Comparison of ENCODE assay signal across 8 cellular contexts in the genomic region with DNA sequence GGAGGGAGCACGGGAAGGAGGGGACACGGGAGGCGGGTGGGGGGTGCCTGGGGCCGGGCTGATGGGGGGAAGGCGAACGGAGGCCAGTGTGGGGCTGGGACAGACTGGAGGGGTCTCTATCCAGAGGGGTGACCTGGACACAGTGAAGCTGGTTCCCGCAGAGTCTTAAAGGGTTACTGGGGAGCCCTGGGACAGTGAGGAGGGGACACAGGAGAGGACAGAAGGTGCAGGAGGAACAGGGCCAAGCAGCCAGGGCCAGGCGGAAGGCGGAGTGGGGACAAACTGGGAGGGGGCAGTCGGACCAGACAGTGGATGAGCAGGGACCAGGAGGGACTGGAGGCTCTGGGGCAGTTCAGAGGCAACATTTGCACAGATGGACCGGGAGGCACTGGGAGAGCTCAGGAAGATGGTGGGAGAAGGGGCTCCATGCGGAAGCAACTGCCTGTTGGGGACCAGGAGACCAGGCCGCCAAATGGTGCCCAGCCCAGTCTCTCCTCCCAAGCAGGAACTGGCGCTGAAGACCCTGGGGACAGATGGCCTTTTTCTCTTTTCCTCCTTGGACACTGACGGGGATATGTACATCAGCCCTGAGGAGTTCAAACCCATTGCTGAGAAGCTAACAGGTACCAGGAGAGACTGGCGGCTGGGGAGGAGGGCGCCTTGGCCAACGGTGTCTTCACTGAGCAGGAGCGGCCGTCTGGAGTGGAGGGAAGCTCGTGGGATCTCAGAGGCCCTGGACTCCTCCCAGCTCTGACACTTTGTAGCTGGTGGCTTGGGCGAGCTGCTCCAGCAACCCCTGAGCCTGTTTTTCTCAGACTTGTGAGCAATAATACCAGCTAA. TPM values are rescaled to one million over a fixed set of nuclear protein-coding genes. Genes with fewer than 3 reads are reported as not detected.
DNase-seq lines count a peak whose midpoint lies in the region; ATAC-seq lines count a peak whose summit lies in the region.

No MANE protein-coding gene starts in this region.

- no peak overlapping the region for H3K27ac Mint-ChIP-seq in activated CD4-positive, alpha-beta memory T cell treated with anti-CD3 and anti-CD28 coated beads for 36 hours

- CTCF ChIA-PET in activated CD4-positive, alpha-beta memory T cell treated with anti-CD3 and anti-CD28 coated beads for 36 hours (lab: Charles Lee), result interaction anchor here (0.6 to 3.7 kb wide), 6 partner anchors 10 to 227 kb away, joined by 3 to 18 read pairs (median 6); no protein-coding TSS in a partner anchor

- peak overlapping the region; percentile 73 for H3K4me3 Mint-ChIP-seq in activated CD4-positive, alpha-beta memory T cell treated with anti-CD3 and anti-CD28 coated beads for 36 hours

- H3K4me3 ChIP-seq in H7 (ENCODE audit: insufficient read depth, low read depth, low read length) (peak overlapping the region; percentile 57), skeletal muscle tissue (ENCODE audit: low read length in 3 of 3) (peak overlapping the region; percentile 79 to 85 (median 81))

- H3K36me3 Mint-ChIP-seq in activated CD4-positive, alpha-beta memory T cell treated with anti-CD3 and anti-CD28 coated beads for 36 hours, result peaks cover 3% of the 10 kb centered on the region

- intact Hi-C loops in activated CD4-positive, alpha-beta memory T cell treated with anti-CD3 and anti-CD28 coated beads for 36 hours (cut with micrococcal nuclease), result no loop called here
- intact Hi-C loops in left ventricle myocardium superior (cut with micrococcal nuclease), result no loop called here

- ATAC-seq in left ventricle myocardium superior, result peak; percentile 6
- ATAC-seq in GM19397 (IDR thresholded peaks at IDR 0.05; ENCODE audit: unreplicated experiment), result no peak
- no peak for ATAC-seq in HG03521 (IDR thresholded peaks at IDR 0.05; ENCODE audit: unreplicated experiment)
- ATAC-seq in GM18867 (IDR thresholded peaks at IDR 0.05; ENCODE audit: unreplicated experiment), result no peak

- peaks cover 1% of the 10 kb centered on the region for H3K27me3 ChIP-seq in H7 (ENCODE audit: control insufficient read depth, insufficient read depth, low read length)
- no peaks in the 10 kb centered on the region for H3K27me3 ChIP-seq in skeletal muscle tissue (ENCODE audit: control insufficient read depth in 3 of 3, insufficient read depth in 3 of 3, low read length in 3 of 3)

- H3K36me3 ChIP-seq in H7 (replicated peaks; ENCODE audit: control insufficient read depth, insufficient read depth, low read length) (peaks cover 3% of the 10 kb centered on the region), skeletal muscle tissue (ENCODE audit: control insufficient read depth in 3 of 3, insufficient read depth in 3 of 3, low read length in 3 of 3) (peaks cover 4 to 8% (median 6%) of the 10 kb centered on the region in 3 donors)

- peak overlapping the region; percentile 80 to 85 (median 82) for H3K9ac ChIP-seq in skeletal muscle tissue (ENCODE audit: low read depth in 1 of 3, low read length in 3 of 3)

- POLR2A ChIA-PET in activated CD4-positive, alpha-beta memory T cell treated with anti-CD3 and anti-CD28 coated beads for 36 hours (lab: Charles Lee), result interaction anchor here (1.1 to 1.2 kb wide), 2 partner anchors 181 to 251 kb away, joined by 3 read pairs; no protein-coding TSS in a partner anchor

- no peaks in the 10 kb centered on the region for H3K9me3 Mint-ChIP-seq in activated CD4-positive, alpha-beta memory T cell treated with anti-CD3 and anti-CD28 coated beads for 36 hours

- peak; percentile 54 for DNase-seq in H7
- no peak for DNase-seq in activated CD4-positive, alpha-beta memory T cell treated with anti-CD3 and anti-CD28 coated beads for 36 hours
- no peak for DNase-seq in left ventricle myocardium superior
- no peak for DNase-seq in NCI-H2171 (lab: John Stamatoyannopoulos, UW)

- H3K9me3 ChIP-seq in skeletal muscle tissue (ENCODE audit: control insufficient read depth in 3 of 3, low read length in 3 of 3), result no peaks in the 10 kb centered on the region

- H3K27me3 Mint-ChIP-seq in activated CD4-positive, alpha-beta memory T cell treated with anti-CD3 and anti-CD28 coated beads for 36 hours, result no peaks in the 10 kb centered on the region

- peaks cover 54 to 73% (median 69%) of the 10 kb centered on the region in 3 donors for H3K4me1 ChIP-seq in skeletal muscle tissue (ENCODE audit: control insufficient read depth in 3 of 3, insufficient read depth in 3 of 3, low read length in 3 of 3)

- peaks cover 62% of the 10 kb centered on the region for H3K4me1 Mint-ChIP-seq in activated CD4-positive, alpha-beta memory T cell treated with anti-CD3 and anti-CD28 coated beads for 36 hours (ENCODE audit: low read depth)

- H3K27ac ChIP-seq in skeletal muscle tissue (ENCODE audit: low read depth, low read length), result peak overlapping the region; percentile 72

RNA-seq across cellular contexts. Expression of gene SELENON, which starts 0.8 kb away (rescaled TPM):
- total RNA-seq in H7 (2014; rRNA removed; shearing (Covaris generic)), result 108 and 139 TPM in 2 replicates
- total RNA-seq in activated CD4-positive, alpha-beta memory T cell treated with anti-CD3 and anti-CD28 coated beads for 36 hours, result 10 to 100 TPM; 26.8 to 26.9 TPM
- total RNA-seq in left ventricle myocardium superior (46.3 TPM), skeletal muscle tissue (9.9 TPM)

RNA-seq across cellular contexts. Expression of gene MTFR1L, which starts 19.0 kb away (rescaled TPM):
- 36.8 and 38.8 TPM in 2 replicates for total RNA-seq in H7 (2014; rRNA removed; shearing (Covaris generic))
- 10 to 100 TPM; 28.0 to 31.1 TPM for total RNA-seq in activated CD4-positive, alpha-beta memory T cell treated with anti-CD3 and anti-CD28 coated beads for 36 hours
- total RNA-seq in left ventricle myocardium superior (227 TPM), skeletal muscle tissue (35.0 TPM)

RNA-seq across cellular contexts. Expression of gene AUNIP, which starts 58.5 kb away (rescaled TPM):
- total RNA-seq in H7 (2014; rRNA removed; shearing (Covaris generic)), result 38.9 and 42.2 TPM in 2 replicates
- 10 to 100 TPM in 1 of 2 experiments, 1 to 10 TPM in 1; 7.8 to 10.1 TPM for total RNA-seq in activated CD4-positive, alpha-beta memory T cell treated with anti-CD3 and anti-CD28 coated beads for 36 hours
- total RNA-seq in left ventricle myocardium superior, result not detected
- 1.6 TPM for total RNA-seq in skeletal muscle tissue
